ENCODE assay signal across 8 cellular contexts in the genomic region with DNA sequence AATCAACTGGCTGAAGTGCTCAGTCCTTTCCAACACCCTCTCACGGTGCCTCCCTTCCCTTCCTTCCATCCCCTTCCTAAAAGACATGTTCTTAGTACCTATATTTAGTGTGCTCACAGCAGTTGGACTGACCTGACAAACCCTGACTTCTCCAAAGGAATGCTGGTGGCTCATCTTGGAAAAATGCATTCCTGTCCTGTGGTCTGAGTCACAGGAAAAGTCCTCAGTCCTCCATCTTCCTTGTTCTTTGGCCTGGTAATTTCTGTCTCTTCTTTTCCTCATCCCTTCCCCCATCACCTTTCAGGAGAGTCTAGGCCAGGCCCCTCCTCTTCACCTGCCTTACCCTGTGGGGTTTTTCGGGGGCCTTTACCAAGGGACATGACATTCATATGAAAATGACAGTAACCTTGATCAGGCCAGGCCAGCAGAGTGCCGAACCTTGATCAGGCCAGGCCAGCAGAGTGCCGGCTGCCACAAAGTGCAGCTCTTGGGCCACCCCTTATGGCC. TPM values are rescaled to one million over a fixed set of nuclear protein-coding genes. Genes with fewer than 3 reads are reported as not detected.
DNase-seq lines count a peak whose midpoint lies in the region; ATAC-seq and TF ChIP-seq lines count a peak whose summit lies in the region.

No MANE protein-coding gene starts in this region.

- peaks cover 55% of the 10 kb centered on the region for H3K4me1 Mint-ChIP-seq in endodermal cell
- peaks cover 30% of the 10 kb centered on the region for H3K4me1 Mint-ChIP-seq in activated CD4-positive, alpha-beta T cell treated with anti-CD3 and anti-CD28 coated beads for 36 hours
- peaks cover 20 to 21% (median 21%) of the 10 kb centered on the region in 3 donors for H3K4me1 Mint-ChIP-seq in CD8-positive, alpha-beta memory T cell

- intact Hi-C loops in activated CD4-positive, alpha-beta T cell treated with anti-CD3 and anti-CD28 coated beads for 36 hours (cut with DNase I, micrococcal nuclease) = no loop called here

- no peaks in the 10 kb centered on the region for H3K9me3 Mint-ChIP-seq in endodermal cell
- no peaks in the 10 kb centered on the region for H3K9me3 Mint-ChIP-seq in activated CD4-positive, alpha-beta T cell treated with anti-CD3 and anti-CD28 coated beads for 36 hours (ENCODE audit: low read depth)
- no peaks in the 10 kb centered on the region for H3K9me3 Mint-ChIP-seq in CD8-positive, alpha-beta memory T cell

- no peaks in the 10 kb centered on the region for H3K27me3 Mint-ChIP-seq in endodermal cell (ENCODE audit: insufficient read depth)
- H3K27me3 Mint-ChIP-seq in activated CD4-positive, alpha-beta T cell treated with anti-CD3 and anti-CD28 coated beads for 36 hours = peaks cover 3% of the 10 kb centered on the region
- H3K27me3 Mint-ChIP-seq in CD8-positive, alpha-beta memory T cell = no peaks in the 10 kb centered on the region

- no peak overlapping the region for H3K9ac ChIP-seq in endodermal cell (ENCODE audit: extremely low read depth, low read length, poor library complexity, severe bottlenecking)

- H3K27me3 ChIP-seq in BJ (ENCODE audit: control insufficient read depth, insufficient read depth, low read length) (no peaks in the 10 kb centered on the region), endodermal cell (ENCODE audit: control insufficient read depth, insufficient read depth, low read length, poor library complexity, severe bottlenecking) (no peaks in the 10 kb centered on the region)
- no peaks in the 10 kb centered on the region for H3K27me3 ChIP-seq in CD8-positive, alpha-beta memory T cell (ENCODE audit: insufficient read depth, low read length, poor library complexity, severe bottlenecking)

- POLR2A ChIA-PET in BJ (lab: Charles Lee) = no interaction called here
- POLR2A ChIA-PET in activated CD4-positive, alpha-beta T cell treated with anti-CD3 and anti-CD28 coated beads for 36 hours (lab: Charles Lee) = no interaction called here
- POLR2A ChIA-PET in CD8-positive, alpha-beta memory T cell (lab: Charles Lee) = no interaction called here

- H3K9me3 ChIP-seq in endodermal cell (ENCODE audit: control insufficient read depth, low read length) (no peaks in the 10 kb centered on the region), mesodermal cell (ENCODE audit: control insufficient read depth, low read length) (no peaks in the 10 kb centered on the region)
- H3K9me3 ChIP-seq in CD8-positive, alpha-beta memory T cell (ENCODE audit: low read length) = no peaks in the 10 kb centered on the region

- no peak overlapping the region for H3K4me3 Mint-ChIP-seq in endodermal cell
- no peak overlapping the region for H3K4me3 Mint-ChIP-seq in activated CD4-positive, alpha-beta T cell treated with anti-CD3 and anti-CD28 coated beads for 36 hours
- H3K4me3 Mint-ChIP-seq in CD8-positive, alpha-beta memory T cell = no peak overlapping the region

- DNase-seq in BJ (ENCODE audit: low read depth) (peak; percentile 76), NCI-H226 (peak; percentile 97), endodermal cell (peak; percentile 69), G401 (ENCODE audit: low spot score) (no peak)
- no peak for DNase-seq in activated CD4-positive, alpha-beta T cell treated with anti-CD3 and anti-CD28 coated beads for 36 hours
- DNase-seq in CD8-positive, alpha-beta memory T cell = no peak

- peaks cover 49% of the 10 kb centered on the region for H3K36me3 Mint-ChIP-seq in endodermal cell (ENCODE audit: low read depth)
- H3K36me3 Mint-ChIP-seq in activated CD4-positive, alpha-beta T cell treated with anti-CD3 and anti-CD28 coated beads for 36 hours (ENCODE audit: low read depth) = peaks cover 8% of the 10 kb centered on the region
- peaks cover 0 to 14% (median 0%) of the 10 kb centered on the region in 3 donors for H3K36me3 Mint-ChIP-seq in CD8-positive, alpha-beta memory T cell

- WGBS in endodermal cell (ENCODE audit: insufficient coverage in 1 of 2, insufficient read length in 1 of 2), 2 experiments = 80% methylated on average over 4 of the region's 4 CpGs; no CpG with 5 or more reads in 1 of the 2 experiments
- 58 to 67% methylated on average over 3 of the region's 4 CpGs for WGBS in mesodermal cell (ENCODE audit: insufficient coverage in 2 of 2), 2 experiments

- CTCF ChIA-PET in BJ (lab: Yijun Ruan, JAX) = interaction anchor here (0.6 kb wide), 1 partner anchor 45 kb away, joined by 3 read pairs; no protein-coding TSS in a partner anchor
- CTCF ChIA-PET in activated CD4-positive, alpha-beta T cell treated with anti-CD3 and anti-CD28 coated beads for 36 hours (lab: Charles Lee) = no interaction called here
- CTCF ChIA-PET in CD8-positive, alpha-beta memory T cell (lab: Charles Lee) = no interaction called here

- ATAC-seq in activated CD4-positive, alpha-beta T cell treated with anti-CD3 and anti-CD28 coated beads for 36 hours = no peak
- ATAC-seq in GM19397 (IDR thresholded peaks at IDR 0.05; ENCODE audit: unreplicated experiment) = no peak

- in situ Hi-C loops in G401 (cut with HindIII; ENCODE audit: low sequenced_read_pairs) = no loop called here

- H3K27ac Mint-ChIP-seq in endodermal cell = peak overlapping the region; percentile 4
- H3K27ac Mint-ChIP-seq in activated CD4-positive, alpha-beta T cell treated with anti-CD3 and anti-CD28 coated beads for 36 hours = no peak overlapping the region
- no peak overlapping the region for H3K27ac Mint-ChIP-seq in CD8-positive, alpha-beta memory T cell

- no peak overlapping the region for H3K27ac ChIP-seq in endodermal cell (ENCODE audit: low read depth, low read length)
- H3K27ac ChIP-seq in mesodermal cell (ENCODE audit: low read depth, low read length, severe bottlenecking) = peak overlapping the region; percentile 88
- H3K27ac ChIP-seq in CD8-positive, alpha-beta memory T cell (ENCODE audit: low read depth, low read length) = no peak overlapping the region

- TF ChIP-seq CTCF in BJ (IDR thresholded peaks at IDR 0.05; ENCODE audit: insufficient read depth, low read depth, low read length) (no peak), endodermal cell (conservative IDR thresholded peaks at IDR 0.05) (no peak)

- no peaks in the 10 kb centered on the region for H3K36me3 ChIP-seq in BJ (ENCODE audit: control insufficient read depth, insufficient read depth, low read length)
- peaks cover 61% of the 10 kb centered on the region for H3K36me3 ChIP-seq in endodermal cell (ENCODE audit: control insufficient read depth, insufficient read depth, low read length)
- H3K36me3 ChIP-seq in mesodermal cell (ENCODE audit: control insufficient read depth, insufficient read depth, low read length) = peaks cover 59% of the 10 kb centered on the region
- H3K36me3 ChIP-seq in CD8-positive, alpha-beta memory T cell (ENCODE audit: insufficient read depth, low read length) = no peaks in the 10 kb centered on the region

- H3K4me3 ChIP-seq in BJ (ENCODE audit: low read depth, low read length) = no peak overlapping the region
- no peak overlapping the region for H3K4me3 ChIP-seq in endodermal cell (ENCODE audit: low read length)
- H3K4me3 ChIP-seq in mesodermal cell (ENCODE audit: extremely low read depth, insufficient read depth, low read length, poor library complexity, severe bottlenecking) = no peak overlapping the region
- no peak overlapping the region for H3K4me3 ChIP-seq in CD8-positive, alpha-beta memory T cell (ENCODE audit: low read length)

- peaks cover 7% of the 10 kb centered on the region for H3K4me1 ChIP-seq in endodermal cell (ENCODE audit: control insufficient read depth, insufficient read depth, low read length)
- H3K4me1 ChIP-seq in mesodermal cell (ENCODE audit: control insufficient read depth, insufficient read depth, low read length, poor library complexity, severe bottlenecking) = peaks cover 66% of the 10 kb centered on the region
- peaks cover 11% of the 10 kb centered on the region for H3K4me1 ChIP-seq in CD8-positive, alpha-beta memory T cell (ENCODE audit: insufficient read depth, low read length)

RNA-seq across cellular contexts. Expression of gene ATP1B1, which starts 7.2 kb away (rescaled TPM):
- polyA plus RNA-seq in BJ (2011; rRNA removed) = 10.5 and 18.8 TPM in 2 replicates
- polyA minus RNA-seq in BJ (2011; rRNA and poly(A)+ RNA removed) = 5.9 and 7.4 TPM in 2 replicates
- total RNA-seq in endodermal cell = 10 to 100 TPM; 49.9 to 56.3 TPM
- polyA plus RNA-seq in endodermal cell (2013, experiment 1 of 2) = 68.1 TPM
- 67.6 TPM for polyA plus RNA-seq in endodermal cell (2013, experiment 2 of 2)
- polyA plus RNA-seq in mesodermal cell (2013, experiment 1 of 2) = 110 TPM
- 121 TPM for polyA plus RNA-seq in mesodermal cell (2013, experiment 2 of 2)
- total RNA-seq in activated CD4-positive, alpha-beta T cell treated with anti-CD3 and anti-CD28 coated beads for 36 hours = 1 to 10 TPM; 2.9 to 3.3 TPM
- 15.0 and 17.5 TPM in 2 replicates for total RNA-seq in G401 (2014; rRNA removed; shearing (Covaris generic))
- 1 to 10 TPM; 3.7 to 4.5 TPM for total RNA-seq in CD8-positive, alpha-beta memory T cell
- polyA plus RNA-seq in CD8-positive, alpha-beta memory T cell = 1.7 TPM

Comparison
In these comparisons a context has a peak if more than half of its experiments do, and no peak if none do; other contexts are left out.
1. DNase-seq: peak in BJ (single experiment), NCI-H226 (single experiment) and endodermal cell (single experiment); none in activated CD4-positive, alpha-beta T cell treated with anti-CD3 and anti-CD28 coated beads for 36 hours (single experiment), G401 (single experiment) and CD8-positive, alpha-beta memory T cell (0 of 5).